ENCODE assay signal across 35 cellular contexts in genomic region chr7:122256036-122256805, GRCh38. TPM values are rescaled to one million over a fixed set of nuclear protein-coding genes. Genes with fewer than 3 reads are reported as not detected.
"Had no signal": no experiment of that assay in that cellular context is flagged by ENCODE, and none has a peak within 500 bp of the region (broad histone marks: within the 10 kb centered on the region; RNA-seq: fewer than 3 reads in every experiment).

No MANE protein-coding gene starts in this region.

- H3K27me3 ChIP-seq: brain microvascular endothelial cell, SJCRH30 had no signal

- H3K4me1 Mint-ChIP-seq: activated naive CD8-positive, alpha-beta T cell treated with anti-CD3 and anti-CD28 coated beads for 36 hours; activated T-helper 17 cell treated with anti-CD3 and anti-CD28 coated beads, Interleukin-2, amount 50 U/mL, for 72 hours had no signal

- H3K36me3 ChIP-seq: brain microvascular endothelial cell, SJCRH30 had no signal

- H3K4me3 Mint-ChIP-seq: activated CD8-positive, alpha-beta T cell treated with anti-CD3 and anti-CD28 coated beads for 36 hours; activated naive CD8-positive, alpha-beta T cell treated with anti-CD3 and anti-CD28 coated beads for 36 hours; activated T-cell treated with anti-CD3 and anti-CD28 coated beads, Interleukin-2, amount 50 U/mL, for 72 hours; activated T-helper 17 cell treated with anti-CD3 and anti-CD28 coated beads, Interleukin-2, amount 50 U/mL, for 72 hours; T-helper 1 cell treated with Interleukin-12 subunit alpha and Interleukin-12 subunit beta and Interleukin-4 antibody, amounts not matched to agents 30 μg/mL and 1 μg/mL, for 36 hours; T-helper 2 cell treated with Interferon-gamma antibody and Interleukin-4, amounts not matched to agents 5 μg/mL and 100 μg/mL, for 36 hours had no signal

- ATAC-seq: activated CD4-positive, CD25-positive, alpha-beta regulatory T cell treated with anti-CD3 and anti-CD28 coated beads, Interleukin-2, amount 50 U/mL, for 24 hours; activated CD8-positive, alpha-beta T cell treated with anti-CD3 and anti-CD28 coated beads for 36 hours; activated T-cell treated with anti-CD3 and anti-CD28 coated beads, Interleukin-2, amount 50 U/mL, for 72 hours; activated T-helper 17 cell treated with anti-CD3 and anti-CD28 coated beads, Interleukin-2, amount 50 U/mL, for 72 hours; Panc1 had no signal

- H3K9me3 Mint-ChIP-seq: activated CD8-positive, alpha-beta T cell treated with anti-CD3 and anti-CD28 coated beads for 36 hours; activated T-cell treated with anti-CD3 and anti-CD28 coated beads, Interleukin-2, amount 50 U/mL, for 72 hours; activated T-helper 17 cell treated with anti-CD3 and anti-CD28 coated beads, Interleukin-2, amount 50 U/mL, for 72 hours; T-helper 1 cell treated with Interleukin-12 subunit alpha and Interleukin-12 subunit beta and Interleukin-4 antibody, amounts not matched to agents 30 μg/mL and 1 μg/mL, for 36 hours; T-helper 2 cell treated with Interferon-gamma antibody and Interleukin-4, amounts not matched to agents 5 μg/mL and 100 μg/mL, for 36 hours had no signal

- H3K27me3 Mint-ChIP-seq: activated CD8-positive, alpha-beta T cell treated with anti-CD3 and anti-CD28 coated beads for 36 hours had no signal

- H3K36me3 Mint-ChIP-seq: activated naive CD8-positive, alpha-beta T cell treated with anti-CD3 and anti-CD28 coated beads for 36 hours had no signal

- H3K9me3 ChIP-seq: SJCRH30, SK-N-SH had no signal

- H3K27ac Mint-ChIP-seq: activated CD8-positive, alpha-beta T cell treated with anti-CD3 and anti-CD28 coated beads for 36 hours; activated naive CD8-positive, alpha-beta T cell treated with anti-CD3 and anti-CD28 coated beads for 36 hours; activated T-cell treated with anti-CD3 and anti-CD28 coated beads, Interleukin-2, amount 50 U/mL, for 72 hours; activated T-helper 17 cell treated with anti-CD3 and anti-CD28 coated beads, Interleukin-2, amount 50 U/mL, for 72 hours; T-helper 1 cell treated with Interleukin-12 subunit alpha and Interleukin-12 subunit beta and Interleukin-4 antibody, amounts not matched to agents 30 μg/mL and 1 μg/mL, for 36 hours; T-helper 2 cell treated with Interferon-gamma antibody and Interleukin-4, amounts not matched to agents 5 μg/mL and 100 μg/mL, for 36 hours had no signal

- H3K4me3 ChIP-seq: SJCRH30 had no signal

- DNase-seq: activated CD4-positive, alpha-beta T cell treated with anti-CD3 and anti-CD28 coated beads for 4 hours; activated CD4-positive, alpha-beta T cell treated with anti-CD3 and anti-CD28 coated beads, Interleukin-2, amount 50 U/mL, for 4 hours; activated CD8-positive, alpha-beta T cell treated with anti-CD3 and anti-CD28 coated beads for 36 hours; activated effector memory CD4-positive, alpha-beta T cell treated with anti-CD3 and anti-CD28 coated beads, Interleukin-2, amount 50 U/mL, for 16 hours; activated naive CD4-positive, alpha-beta T cell; activated naive CD4-positive, alpha-beta T cell treated with anti-CD3 and anti-CD28 coated beads, Interleukin-2, amount 50 U/mL, for 16 hours; activated naive CD8-positive, alpha-beta T cell treated with anti-CD3 and anti-CD28 coated beads for 36 hours; activated T-cell treated with anti-CD3 and anti-CD28 coated beads, Interleukin-2, amount 50 U/mL, for 1 hour; activated T-cell treated with anti-CD3 and anti-CD28 coated beads, Interleukin-2, amount 50 U/mL, for 72 hours; amniotic stem cell; aorta; brain microvascular endothelial cell; central memory CD4-positive, alpha-beta T cell; Kasumi-1; KG1; MM.1S; MV-4-11; NCI-H1092; NCI-H1436 treated with DMSO at 0.1 percent for 48 hours; NCI-H1694 treated with DMSO at 0.1 percent for 48 hours; NCI-H2029; NCI-H2107; NCI-H446 treated with DMSO at 0.1 percent for 48 hours; NCI-H524; SHP77; SJCRH30; SK-N-SH had no signal

RNA-seq across cellular contexts. Expression of gene FEZF1, which starts 48.3 kb away (rescaled TPM):
- total RNA-seq: activated CD8-positive, alpha-beta memory T cell treated with anti-CD3 and anti-CD28 coated beads for 36 hours; activated CD8-positive, alpha-beta T cell treated with anti-CD3 and anti-CD28 coated beads for 36 hours; activated naive CD8-positive, alpha-beta T cell treated with anti-CD3 and anti-CD28 coated beads for 36 hours; activated T-cell treated with anti-CD3 and anti-CD28 coated beads, Interleukin-2, amount 50 U/mL, for 72 hours; activated T-helper 17 cell treated with anti-CD3 and anti-CD28 coated beads, Interleukin-2, amount 50 U/mL, for 72 hours; aorta; cerebellum; RPMI7951; SJCRH30 had no signal
- polyA plus RNA-seq: aorta, SK-N-SH had no signal
